In the genomic region with DNA sequence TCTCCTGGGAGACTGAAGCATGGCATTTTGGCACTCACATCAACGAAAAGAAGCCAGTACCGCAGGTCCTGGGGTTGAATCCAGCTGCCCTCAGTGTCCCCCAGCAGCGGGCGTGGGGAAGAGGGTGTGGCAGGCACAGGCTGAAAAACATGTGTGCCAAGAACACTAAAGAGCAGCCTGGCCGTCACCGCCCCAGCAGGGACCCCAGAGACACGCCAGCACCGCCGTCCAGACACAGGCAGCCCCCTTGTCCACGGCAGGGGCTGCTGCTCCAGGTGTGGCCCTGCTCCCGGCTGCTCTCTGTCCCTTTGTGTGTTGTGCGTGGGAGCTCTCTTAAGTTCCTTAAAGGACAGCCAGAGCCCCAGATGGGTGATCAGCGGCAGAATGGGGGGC, we compare ENCODE assay signal across 7 cellular contexts. TPM values are rescaled to one million over a fixed set of nuclear protein-coding genes. Genes with fewer than 3 reads are reported as not detected.
DNase-seq lines count a peak whose midpoint lies in the region; ATAC-seq and TF ChIP-seq lines count a peak whose summit lies in the region.

No MANE protein-coding gene starts in this region.

- H3K4ac ChIP-seq in H9 (ENCODE audit: low read depth, low read length): no peak overlapping the region

- peaks cover 19% of the 10 kb centered on the region for H3K27me3 Mint-ChIP-seq in H9 (ENCODE audit: low read depth)

- H2BK20ac ChIP-seq in H9 (ENCODE audit: low read depth, low read length, poor library complexity, severe bottlenecking): no peak overlapping the region

- peak overlapping the region; percentile 58 for H3K4me3 ChIP-seq in SU-DHL-6 (ENCODE audit: insufficient read depth, low read length, poor library complexity, severe bottlenecking)
- peak overlapping the region; percentile 88 for H3K4me3 ChIP-seq in fibroblast of pulmonary artery (replicated peaks; ENCODE audit: low read depth, low read length)
- H3K4me3 ChIP-seq in parathyroid adenoma (ENCODE audit: low read depth, low read length): peak overlapping the region; percentile 72

- no peak overlapping the region for H2BK5ac ChIP-seq in H9 (ENCODE audit: insufficient read length, low read length)

- TF ChIP-seq CTCF in H9 (conservative IDR thresholded peaks at IDR 0.05) (no peak), SU-DHL-6 (IDR thresholded peaks at IDR 0.05; ENCODE audit: insufficient read depth, low read length, poor library complexity, severe bottlenecking) (no peak), fibroblast of pulmonary artery (IDR thresholded peaks at IDR 0.05; ENCODE audit: low read length, missing control alignments) (no peak), parathyroid adenoma (IDR thresholded peaks at IDR 0.05) (no peak)

- H3K36me3 ChIP-seq in SU-DHL-6 (ENCODE audit: low read length) (no peaks in the 10 kb centered on the region), parathyroid adenoma (ENCODE audit: control insufficient read depth, insufficient read depth, low read length) (no peaks in the 10 kb centered on the region)

- H3K4me1 ChIP-seq in H9 (ENCODE audit: insufficient read depth, low read length): no peaks in the 10 kb centered on the region
- H3K4me1 ChIP-seq in parathyroid adenoma: peaks cover 6% of the 10 kb centered on the region

- no peak overlapping the region for H4K5ac ChIP-seq in H9 (ENCODE audit: insufficient read length, low read depth, low read length)

- H3K9me3 Mint-ChIP-seq in H9: no peaks in the 10 kb centered on the region; a peak in 2 of 5 replicates

- peak overlapping the region; percentile 40; the same call in 1 of the 2 replicates for H2BK15ac ChIP-seq in H9 (ENCODE audit: low read depth, low read length)

- peaks cover 0 to 13% (median 3%) of the 10 kb centered on the region in 3 experiments; a peak in 5 of 7 replicates for H3K36me3 Mint-ChIP-seq in H9 (ENCODE audit: insufficient read depth in 1 of 3, low read depth in 3 of 3)

- no peak for DNase-seq in H9
- no peak for DNase-seq in fibroblast of pulmonary artery (ENCODE audit: low read depth)
- no peak for DNase-seq in NCI-H2227 (lab: John Stamatoyannopoulos, UW; ENCODE audit: unreplicated experiment)

- H3T11ph ChIP-seq in H9 (ENCODE audit: low read length): no peak overlapping the region

- peaks cover 10 to 14% of the 10 kb centered on the region in 2 experiments for H3K4me1 Mint-ChIP-seq in H9

- H3K14ac ChIP-seq in H9 (ENCODE audit: insufficient read depth, low read length): no peak overlapping the region

- no peak overlapping the region for H4K91ac ChIP-seq in H9 (ENCODE audit: insufficient read length, low read depth, low read length)

- H2AK5ac ChIP-seq in H9 (ENCODE audit: insufficient read length, low read length): no peak overlapping the region

- no peak for ATAC-seq in GM21423 (IDR thresholded peaks at IDR 0.05; ENCODE audit: unreplicated experiment)
- ATAC-seq in GM21737 (IDR thresholded peaks at IDR 0.05; ENCODE audit: unreplicated experiment): no peak

- H4K20me1 ChIP-seq in H9 (ENCODE audit: control insufficient read depth, insufficient read depth, insufficient read length) (no peaks in the 10 kb centered on the region), SU-DHL-6 (ENCODE audit: low read depth, low read length) (no peaks in the 10 kb centered on the region)

- no peaks in the 10 kb centered on the region for H3K79me1 ChIP-seq in H9 (ENCODE audit: insufficient read depth, low read depth, low read length, poor library complexity, severe bottlenecking)

- no peak overlapping the region for H3K18ac ChIP-seq in H9 (ENCODE audit: insufficient read length, low read depth, low read length)

- no peaks in the 10 kb centered on the region for H3K79me2 ChIP-seq in H9 (ENCODE audit: insufficient read depth, low read length)
- no peaks in the 10 kb centered on the region for H3K79me2 ChIP-seq in SU-DHL-6 (ENCODE audit: insufficient read depth, low read length)
- H3K79me2 ChIP-seq in parathyroid adenoma: no peaks in the 10 kb centered on the region

- H3K27me3 ChIP-seq in H9 (ENCODE audit: insufficient read depth, low read length) (no peaks in the 10 kb centered on the region), SU-DHL-6 (ENCODE audit: low read length) (no peaks in the 10 kb centered on the region), parathyroid adenoma (ENCODE audit: control insufficient read depth, insufficient read depth, low read length) (no peaks in the 10 kb centered on the region)

- H3K9me3 ChIP-seq in H9 (ENCODE audit: control insufficient read depth, low read depth, low read length) (no peaks in the 10 kb centered on the region), SU-DHL-6 (ENCODE audit: insufficient read depth, low read length) (no peaks in the 10 kb centered on the region), parathyroid adenoma (ENCODE audit: control insufficient read depth, low read length) (no peaks in the 10 kb centered on the region)

- H3K4me2 ChIP-seq in H9 (ENCODE audit: insufficient read depth, insufficient read length, low read length) (peak overlapping the region; percentile 78), SU-DHL-6 (ENCODE audit: low read depth, low read length, poor library complexity, severe bottlenecking) (peak overlapping the region; percentile 59), parathyroid adenoma (ENCODE audit: low read length) (peak overlapping the region; percentile 63)

- no peaks in the 10 kb centered on the region for H3K9me2 ChIP-seq in SU-DHL-6 (replicated peaks; ENCODE audit: insufficient read depth, low read length)

- peak overlapping the region; percentile 73 to 86 for H3K4me3 Mint-ChIP-seq in H9

- WGBS in H9 (ENCODE audit: extremely low coverage, insufficient read length, low lambda C conversion rate): no CpG with 5 or more reads among the region's 13 CpGs

- H3K23ac ChIP-seq in H9 (ENCODE audit: insufficient read length, low read depth, low read length): no peak overlapping the region

- H2BK120ac ChIP-seq in H9 (ENCODE audit: low read depth, low read length, poor library complexity, severe bottlenecking): no peak overlapping the region

- H3K23me2 ChIP-seq in H9 (ENCODE audit: insufficient read length, low read depth, low read length, poor library complexity, severe bottlenecking): peaks cover 13% of the 10 kb centered on the region

- no peak overlapping the region for H4K8ac ChIP-seq in H9 (replicated peaks; ENCODE audit: insufficient read length, low read depth, low read length)

- no peak overlapping the region for H3K27ac ChIP-seq in H9 (ENCODE audit: insufficient read length, low read depth, low read length)
- H3K27ac ChIP-seq in SU-DHL-6 (ENCODE audit: low read depth, low read length): no peak overlapping the region
- H3K27ac ChIP-seq in parathyroid adenoma: no peak overlapping the region

- H3K27ac Mint-ChIP-seq in H9: no peak overlapping the region

- H3K56ac ChIP-seq in H9 (ENCODE audit: insufficient read length, low read depth, low read length): no peak overlapping the region

- H3F3A ChIP-seq in SU-DHL-6 (ENCODE audit: insufficient read depth): no peaks in the 10 kb centered on the region

- H3K9ac ChIP-seq in H9 (ENCODE audit: extremely low read depth, insufficient read length, low read length): peak overlapping the region; percentile 61
- peak overlapping the region; percentile 54 for H3K9ac ChIP-seq in SU-DHL-6 (ENCODE audit: low read length)
- peak overlapping the region; percentile 16 for H3K9ac ChIP-seq in parathyroid adenoma

- H2AFZ ChIP-seq in H9 (ENCODE audit: low read length) (no peak overlapping the region), SU-DHL-6 (ENCODE audit: low read depth, low read length, severe bottlenecking) (peak overlapping the region; percentile 78), parathyroid adenoma (peak overlapping the region; percentile 92)

- H2BK12ac ChIP-seq in H9 (ENCODE audit: insufficient read length, low read depth, low read length): no peak overlapping the region

RNA-seq across cellular contexts. Expression of a gene that starts 0.6 kb away (rescaled TPM):
- total RNA-seq in H9 (2021): 11.4 and 13.1 TPM in 2 replicates

RNA-seq across cellular contexts. Expression of a gene that starts 37.4 kb away (rescaled TPM):
- total RNA-seq in H9 (2021): 37.9 and 40.3 TPM in 2 replicates
